ENCODE assay signal across 9 cellular contexts in genomic region chr2:47867205-47867604, GRCh38. TPM values are rescaled to one million over a fixed set of nuclear protein-coding genes. Genes with fewer than 3 reads are reported as not detected.
A peak's percentile ranks its signal among the peaks of the same experiment; 100 is the strongest.
DNase-seq lines count a peak whose midpoint lies in the region; ATAC-seq and TF ChIP-seq lines count a peak whose summit lies in the region.
"Had no signal": no experiment of that assay in that cellular context is flagged by ENCODE, and none has a peak within 500 bp of the region (broad histone marks: within the 10 kb centered on the region; RNA-seq: fewer than 3 reads in every experiment).

No MANE protein-coding gene starts in this region.

- H3K9me3 ChIP-seq in PC-3 (ENCODE audit: low read length) (no peaks in the 10 kb centered on the region), esophagus muscularis mucosa (no peaks in the 10 kb centered on the region), osteoblast (ENCODE audit: low read depth, low read length) (no peaks in the 10 kb centered on the region)

- intact Hi-C loops in PC-3 (cut with micrococcal nuclease), result loop anchor here (5.0 kb wide), 1 partner anchor 35 kb away; no protein-coding TSS in a partner anchor
- intact Hi-C loops in esophagus muscularis mucosa (cut with DNase I), result loop anchor here (5.0 kb wide), 1 partner anchor 35 kb away; no protein-coding TSS in a partner anchor
- intact Hi-C loops in posterior cingulate gyrus (cut with DNase I), result no loop called here

- POLR2A ChIA-PET in PC-3 (lab: Charles Lee; ENCODE audit: unreplicated experiment), result interaction anchor here (0.5 kb wide), 2 partner anchors 40 to 577 kb away, joined by 5 read pairs; no protein-coding TSS in a partner anchor

- no peak overlapping the region for H3K9ac ChIP-seq in PC-3 (ENCODE audit: low read length)

- WGBS in esophagus muscularis mucosa, result 3% methylated on average over 2 of the region's 2 CpGs

- ATAC-seq in PC-3 (peak; percentile 89), GM18858 (IDR thresholded peaks at IDR 0.05; ENCODE audit: unreplicated experiment) (no peak)

- peaks cover 6% of the 10 kb centered on the region; the same call in 1 of the 2 replicates for H4K20me1 ChIP-seq in PC-3 (ENCODE audit: low read length)
- H4K20me1 ChIP-seq in osteoblast (ENCODE audit: insufficient read depth, low read length), result peaks cover 73% of the 10 kb centered on the region

- H3K4me3 ChIP-seq in PC-3 (ENCODE audit: low read length) (no peak overlapping the region), esophagus muscularis mucosa (no peak overlapping the region), osteoblast (ENCODE audit: insufficient read depth, low read length) (no peak overlapping the region)

- H3K4me2 ChIP-seq in PC-3 (ENCODE audit: low read length) (peak overlapping the region; percentile 14; the same call in 1 of the 2 replicates), osteoblast (ENCODE audit: insufficient read depth, low read length) (no peak overlapping the region)

- H3K79me2 ChIP-seq in PC-3 (ENCODE audit: low read length), result peaks cover 99% of the 10 kb centered on the region
- H3K79me2 ChIP-seq in osteoblast (ENCODE audit: insufficient read depth, low read length), result peaks cover 100% of the 10 kb centered on the region

- no peak for TF ChIP-seq EP300 in esophagus muscularis mucosa (IDR thresholded peaks at IDR 0.05)

- no peak for TF ChIP-seq CTCF in PC-3 (conservative IDR thresholded peaks at IDR 0.05; ENCODE audit: low read depth, low read length)
- TF ChIP-seq CTCF in esophagus muscularis mucosa (IDR thresholded peaks at IDR 0.05), result no peak
- TF ChIP-seq CTCF in osteoblast (IDR thresholded peaks at IDR 0.05; ENCODE audit: extremely low read depth, low read depth, low read length), result no peak
- TF ChIP-seq CTCF in GM13977 (IDR thresholded peaks at IDR 0.05; ENCODE audit: extremely low read depth, insufficient read depth, missing control alignments), result no peak

- H3K36me3 ChIP-seq in PC-3 (ENCODE audit: low read depth, low read length) (no peaks in the 10 kb centered on the region), esophagus muscularis mucosa (no peaks in the 10 kb centered on the region), osteoblast (ENCODE audit: insufficient read depth, low read length) (no peaks in the 10 kb centered on the region)

- no peak for TF ChIP-seq POLR2A in esophagus muscularis mucosa (IDR thresholded peaks at IDR 0.05; ENCODE audit: low read depth)

- H3K27me3 ChIP-seq in PC-3 (ENCODE audit: low read length) (no peaks in the 10 kb centered on the region), esophagus muscularis mucosa (no peaks in the 10 kb centered on the region), osteoblast (ENCODE audit: insufficient read depth, low read length) (no peaks in the 10 kb centered on the region)

- CTCF ChIA-PET in PC-3 (lab: Charles Lee), result interaction anchor here (0.7 kb wide), 1 partner anchor 240 kb away, joined by 3 read pairs; no protein-coding TSS in a partner anchor

- no peaks in the 10 kb centered on the region for H3F3A ChIP-seq in PC-3 (ENCODE audit: low read length, unreplicated experiment)

- no peak overlapping the region for H2AFZ ChIP-seq in PC-3 (ENCODE audit: low read length)
- H2AFZ ChIP-seq in osteoblast (ENCODE audit: low read length), result no peak overlapping the region

- BruUV-seq in PC-3 (replicated peaks; lab: Mats Ljungman, UMichigan), result no TSS peak

- H3K4me1 ChIP-seq in PC-3 (ENCODE audit: insufficient read depth, low read length) (peaks cover 12% of the 10 kb centered on the region; the same call in 1 of the 2 replicates), esophagus muscularis mucosa (peaks cover 50 to 76% (median 69%) of the 10 kb centered on the region in 4 donors), osteoblast (ENCODE audit: insufficient read depth, low read length) (peaks cover 20% of the 10 kb centered on the region)

- no peaks in the 10 kb centered on the region for H3K9me2 ChIP-seq in PC-3 (replicated peaks; ENCODE audit: low read length)

- in situ Hi-C loops in GM13977 (cut with MboI; ENCODE audit: low pct_unique_long_range_greater_than_20kb, low sequenced_read_pairs, unreplicated experiment), result loop anchor here (25.0 kb wide), 1 partner anchor 545 kb away; no protein-coding TSS in a partner anchor

- H3K27ac ChIP-seq in PC-3 (ENCODE audit: low read length) (peak overlapping the region; percentile 16), esophagus muscularis mucosa (replicated peaks in 1 of 4) (peak overlapping the region; percentile 17 to 57 (median 32)), osteoblast (ENCODE audit: low read depth, low read length) (peak overlapping the region; percentile 44)
- H3K27ac ChIP-seq: HL-60 had no signal

- DNase-seq in DMS153 treated with DMSO at 0.1 percent for 48 hours (lab: John Stamatoyannopoulos, UW; ENCODE audit: unreplicated experiment) (peak; percentile 11), PC-3 (peak; percentile 76), esophagus muscularis mucosa (ENCODE audit: extremely low spot score) (no peak), osteoblast (ENCODE audit: insufficient read length, low spot score, missing footprints) (peak; percentile 65), NCI-H446 (lab: John Stamatoyannopoulos, UW) (no peak), GM13977 (ENCODE audit: low spot score) (no peak), posterior cingulate gyrus (no peak)

RNA-seq across cellular contexts. Expression of gene FBXO11, which starts 39.1 kb away (rescaled TPM):
- 34.8 and 39.6 TPM in 2 replicates for total RNA-seq in PC-3 (2014; rRNA removed)
- 10 to 100 TPM; 37.3 to 53.8 (median 47.0) TPM for total RNA-seq in esophagus muscularis mucosa
- total RNA-seq in osteoblast, result 56.6 and 57.9 TPM in 2 replicates

Comparison
In these comparisons a context has a peak if more than half of its experiments do, and no peak if none do; other contexts are left out.
1. DNase-seq: peak in DMS153 treated with DMSO at 0.1 percent for 48 hours (single experiment), PC-3 (single experiment) and osteoblast (single experiment); none in esophagus muscularis mucosa (single experiment), NCI-H446 (0 of 2), GM13977 (single experiment) and posterior cingulate gyrus (0 of 10).
2. Peak in every context shown above with its lines, with median percentiles within 50 percentile points of each other: H3K27ac ChIP-seq.